Comparison of ENCODE assay signal across 8 cellular contexts in genomic region chr9:137482094-137482781, GRCh38. TPM values are rescaled to one million over a fixed set of nuclear protein-coding genes. Genes with fewer than 3 reads are reported as not detected.
DNase-seq lines count a peak whose midpoint lies in the region; ATAC-seq, FAIRE-seq and TF ChIP-seq lines count a peak whose summit lies in the region.

No MANE protein-coding gene starts in this region.

- no peaks in the 10 kb centered on the region for H3K9me3 Mint-ChIP-seq in astrocyte (ENCODE audit: unreplicated experiment)
- H3K9me3 Mint-ChIP-seq in activated T-helper 1 cell treated with anti-CD3 and anti-CD28 coated beads, Interleukin-12 subunit alpha, Interleukin-12 subunit beta, Interleukin-2, Interleukin-4 antibody, amounts not matched to agents 30 ng/mL and 10 ng/mL and 1 ng/mL, durations not matched to agents 14 hours and 24 hours and 36 hours = no peaks in the 10 kb centered on the region

- no peak overlapping the region for H3K9ac ChIP-seq in astrocyte (ENCODE audit: low read length)

- H3K27me3 Mint-ChIP-seq in astrocyte (ENCODE audit: low read depth, unreplicated experiment) = peaks cover 9% of the 10 kb centered on the region
- H3K27me3 Mint-ChIP-seq in activated T-helper 1 cell treated with anti-CD3 and anti-CD28 coated beads, Interleukin-12 subunit alpha, Interleukin-12 subunit beta, Interleukin-2, Interleukin-4 antibody, amounts not matched to agents 30 ng/mL and 10 ng/mL and 1 ng/mL, durations not matched to agents 14 hours and 24 hours and 36 hours (ENCODE audit: insufficient read depth) = no peaks in the 10 kb centered on the region

- intact Hi-C loops in lower leg skin (cut with DNase I; ENCODE audit: low total_unique reads) = no loop called here
- intact Hi-C loops in activated T-helper 1 cell treated with anti-CD3 and anti-CD28 coated beads, Interleukin-12 subunit alpha, Interleukin-12 subunit beta, Interleukin-2, Interleukin-4 antibody, amounts not matched to agents 30 ng/mL and 10 ng/mL and 1 ng/mL, durations not matched to agents 14 hours and 24 hours and 36 hours (cut with micrococcal nuclease) = no loop called here

- no peaks in the 10 kb centered on the region for H3K27me3 ChIP-seq in astrocyte (ENCODE audit: insufficient read depth, low read length)

- no peaks in the 10 kb centered on the region for H3K9me3 ChIP-seq in astrocyte (ENCODE audit: insufficient read depth, low read depth, low read length)

- WGBS in lower leg skin, 2 donors = 69 to 76% methylated on average over 26 of the region's 26 CpGs

- peak overlapping the region; percentile 19 for H2AFZ ChIP-seq in astrocyte (ENCODE audit: low read depth, low read length)

- H4K20me1 ChIP-seq in astrocyte (ENCODE audit: insufficient read depth, low read length) = no peaks in the 10 kb centered on the region

- H3K4me1 Mint-ChIP-seq in astrocyte (ENCODE audit: low read depth, unreplicated experiment) = peaks cover 7% of the 10 kb centered on the region
- H3K4me1 Mint-ChIP-seq in activated T-helper 1 cell treated with anti-CD3 and anti-CD28 coated beads, Interleukin-12 subunit alpha, Interleukin-12 subunit beta, Interleukin-2, Interleukin-4 antibody, amounts not matched to agents 30 ng/mL and 10 ng/mL and 1 ng/mL, durations not matched to agents 14 hours and 24 hours and 36 hours (ENCODE audit: low read depth) = peaks cover 12% of the 10 kb centered on the region

- peaks cover 3% of the 10 kb centered on the region for H3K36me3 Mint-ChIP-seq in astrocyte (ENCODE audit: low read depth, unreplicated experiment)
- H3K36me3 Mint-ChIP-seq in activated T-helper 1 cell treated with anti-CD3 and anti-CD28 coated beads, Interleukin-12 subunit alpha, Interleukin-12 subunit beta, Interleukin-2, Interleukin-4 antibody, amounts not matched to agents 30 ng/mL and 10 ng/mL and 1 ng/mL, durations not matched to agents 14 hours and 24 hours and 36 hours (ENCODE audit: low read depth) = no peaks in the 10 kb centered on the region

- H3K27ac Mint-ChIP-seq in astrocyte (ENCODE audit: unreplicated experiment) = no peak overlapping the region
- H3K27ac Mint-ChIP-seq in activated T-helper 1 cell treated with anti-CD3 and anti-CD28 coated beads, Interleukin-12 subunit alpha, Interleukin-12 subunit beta, Interleukin-2, Interleukin-4 antibody, amounts not matched to agents 30 ng/mL and 10 ng/mL and 1 ng/mL, durations not matched to agents 14 hours and 24 hours and 36 hours = no peak overlapping the region

- no peak for FAIRE-seq in astrocyte (lab: Jason Lieb, UNC)

- H3K4me1 ChIP-seq in astrocyte (ENCODE audit: insufficient read depth, low read length) = peaks cover 10% of the 10 kb centered on the region

- no peak for TF ChIP-seq CTCF in astrocyte (IDR thresholded peaks at IDR 0.05; ENCODE audit: insufficient read depth, low read depth, low read length)
- no peak for TF ChIP-seq CTCF in lower leg skin (IDR thresholded peaks at IDR 0.05)

- H3K27ac ChIP-seq in astrocyte (ENCODE audit: low read depth, low read length) = no peak overlapping the region

- no peak for ATAC-seq in GM18873 (IDR thresholded peaks at IDR 0.05; ENCODE audit: low FRiP score, unreplicated experiment)
- ATAC-seq in GM21529 (IDR thresholded peaks at IDR 0.05; ENCODE audit: unreplicated experiment) = no peak

- TF ChIP-seq POLR2A in lower leg skin (IDR thresholded peaks at IDR 0.05) = no peak

- H3K4me2 ChIP-seq in astrocyte (ENCODE audit: low read length) = peak overlapping the region; percentile 49

- H3K79me2 ChIP-seq in astrocyte (ENCODE audit: insufficient read depth, low read length) = no peaks in the 10 kb centered on the region

- no peak overlapping the region for H3K4me3 ChIP-seq in astrocyte (ENCODE audit: insufficient read depth, low read depth, low read length)
- H3K4me3 ChIP-seq in lower leg skin (ENCODE audit: low read depth, poor library complexity, severe bottlenecking) = no peak overlapping the region

- no peak overlapping the region for H3K4me3 Mint-ChIP-seq in astrocyte (ENCODE audit: unreplicated experiment)
- no peak overlapping the region for H3K4me3 Mint-ChIP-seq in activated T-helper 1 cell treated with anti-CD3 and anti-CD28 coated beads, Interleukin-12 subunit alpha, Interleukin-12 subunit beta, Interleukin-2, Interleukin-4 antibody, amounts not matched to agents 30 ng/mL and 10 ng/mL and 1 ng/mL, durations not matched to agents 14 hours and 24 hours and 36 hours

- no peaks in the 10 kb centered on the region for H3K36me3 ChIP-seq in astrocyte (ENCODE audit: insufficient read depth, low read length)

- peak; percentile 67 for DNase-seq in Ammon's horn (ENCODE audit: low spot score)
- peak; percentile 74 for DNase-seq in LHCN-M2 (ENCODE audit: low read depth)
- peak; percentile 81 for DNase-seq in astrocyte (ENCODE audit: low read depth)
- DNase-seq in lower leg skin (ENCODE audit: low spot score in 2 of 2) = peak; percentile 68 to 88
- DNase-seq in DMS114 treated with DMSO at 0.1 percent for 48 hours (lab: John Stamatoyannopoulos, UW; ENCODE audit: unreplicated experiment) = no peak
- DNase-seq in activated T-helper 1 cell treated with anti-CD3 and anti-CD28 coated beads, Interleukin-12 subunit alpha, Interleukin-12 subunit beta, Interleukin-2, Interleukin-4 antibody, amounts not matched to agents 30 ng/mL and 10 ng/mL and 1 ng/mL, durations not matched to agents 14 hours and 24 hours and 36 hours (ENCODE audit: low spot score) = no peak

RNA-seq across cellular contexts. Expression of gene NSMF, which starts 23.1 kb away (rescaled TPM):
- total RNA-seq in LHCN-M2 (2014; rRNA removed) = 53.7 and 64.0 TPM in 2 replicates
- polyA plus RNA-seq in LHCN-M2 (2012) = 38.4 TPM
- total RNA-seq in astrocyte = 48.8 and 50.5 TPM in 2 replicates
- total RNA-seq in lower leg skin = 10 to 100 TPM; 18.6 to 41.8 (median 24.3) TPM
- 57.2 and 58.9 TPM in 2 replicates for total RNA-seq in activated T-helper 1 cell treated with anti-CD3 and anti-CD28 coated beads, Interleukin-12 subunit alpha, Interleukin-12 subunit beta, Interleukin-2, Interleukin-4 antibody, amounts not matched to agents 30 ng/mL and 10 ng/mL and 1 ng/mL, durations not matched to agents 14 hours and 24 hours and 36 hours

RNA-seq across cellular contexts. Expression of gene ENTPD8, which starts 41.1 kb away (rescaled TPM):
- not detected in 2 replicates for total RNA-seq in LHCN-M2 (2014; rRNA removed)
- polyA plus RNA-seq in LHCN-M2 (2012) = not detected
- 0.11 TPM in 1 of 2 replicates, not detected in the other for total RNA-seq in astrocyte
- total RNA-seq in lower leg skin = not detected
- not detected in 2 replicates for total RNA-seq in activated T-helper 1 cell treated with anti-CD3 and anti-CD28 coated beads, Interleukin-12 subunit alpha, Interleukin-12 subunit beta, Interleukin-2, Interleukin-4 antibody, amounts not matched to agents 30 ng/mL and 10 ng/mL and 1 ng/mL, durations not matched to agents 14 hours and 24 hours and 36 hours

RNA-seq across cellular contexts. Expression of gene NOXA1, which starts 59.0 kb away (rescaled TPM):
- 0.17 and 0.19 TPM in 2 replicates for total RNA-seq in LHCN-M2 (2014; rRNA removed)
- polyA plus RNA-seq in LHCN-M2 (2012) = 0.13 TPM
- total RNA-seq in astrocyte = 0.50 and 0.84 TPM in 2 replicates
- 1 to 10 TPM; 3.1 to 5.6 (median 4.4) TPM for total RNA-seq in lower leg skin
- 0.49 and 0.54 TPM in 2 replicates for total RNA-seq in activated T-helper 1 cell treated with anti-CD3 and anti-CD28 coated beads, Interleukin-12 subunit alpha, Interleukin-12 subunit beta, Interleukin-2, Interleukin-4 antibody, amounts not matched to agents 30 ng/mL and 10 ng/mL and 1 ng/mL, durations not matched to agents 14 hours and 24 hours and 36 hours

RNA-seq across cellular contexts. Expression of gene EXD3, which starts 59.3 kb away (rescaled TPM):
- 4.0 and 6.5 TPM in 2 replicates for total RNA-seq in LHCN-M2 (2014; rRNA removed)
- 6.9 TPM for polyA plus RNA-seq in LHCN-M2 (2012)
- 8.5 and 9.4 TPM in 2 replicates for total RNA-seq in astrocyte
- total RNA-seq in lower leg skin = 10 to 100 TPM; 13.8 to 25.7 (median 17.7) TPM
- 4.8 and 4.9 TPM in 2 replicates for total RNA-seq in activated T-helper 1 cell treated with anti-CD3 and anti-CD28 coated beads, Interleukin-12 subunit alpha, Interleukin-12 subunit beta, Interleukin-2, Interleukin-4 antibody, amounts not matched to agents 30 ng/mL and 10 ng/mL and 1 ng/mL, durations not matched to agents 14 hours and 24 hours and 36 hours

Comparison
In these comparisons a context has a peak if more than half of its experiments do, and no peak if none do; other contexts are left out.
1. DNase-seq: peak in Ammon's horn (single experiment), LHCN-M2 (single experiment), astrocyte (single experiment) and lower leg skin (2 of 2); none in DMS114 treated with DMSO at 0.1 percent for 48 hours (single experiment) and activated T-helper 1 cell treated with anti-CD3 and anti-CD28 coated beads, Interleukin-12 subunit alpha, Interleukin-12 subunit beta, Interleukin-2, Interleukin-4 antibody, amounts not matched to agents 30 ng/mL and 10 ng/mL and 1 ng/mL, durations not matched to agents 14 hours and 24 hours and 36 hours (single experiment).